In the genomic region with DNA sequence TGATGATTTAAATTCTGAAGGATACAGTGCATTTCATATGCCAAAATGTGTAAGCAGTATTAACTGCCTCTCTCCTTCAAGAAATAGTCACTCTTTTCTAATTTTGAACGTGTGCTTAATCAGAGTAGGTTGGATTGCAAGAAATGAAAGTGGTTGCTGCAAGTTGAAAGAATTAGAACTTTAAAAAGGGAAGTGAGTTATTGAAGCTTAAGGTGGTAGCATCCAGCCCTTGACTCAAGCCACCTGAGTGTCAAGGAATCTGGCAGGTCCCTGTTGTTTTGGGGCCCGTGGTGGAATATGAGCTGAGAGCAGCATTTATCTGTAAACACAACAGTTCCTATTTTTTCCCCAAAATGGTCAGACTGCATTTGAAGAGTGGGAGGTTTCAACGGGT, we compare ENCODE assay signal across 8 cellular contexts. TPM values are rescaled to one million over a fixed set of nuclear protein-coding genes. Genes with fewer than 3 reads are reported as not detected.
A peak's percentile ranks its signal among the peaks of the same experiment; 100 is the strongest.
DNase-seq lines count a peak whose midpoint lies in the region; ATAC-seq and TF ChIP-seq lines count a peak whose summit lies in the region.

No MANE protein-coding gene starts in this region.

- WGBS in suprapubic skin, result 39% methylated on average over 3 of the region's 3 CpGs

- H3K27me3 ChIP-seq in suprapubic skin, result no peaks in the 10 kb centered on the region

- peak overlapping the region; percentile 83 for H3K4me3 ChIP-seq in epithelial cell of proximal tubule (ENCODE audit: low read depth, low read length)
- H3K4me3 ChIP-seq in suprapubic skin, result peak overlapping the region; percentile 89

- no peak for DNase-seq in T-helper 2 cell treated with Interferon-gamma antibody and Interleukin-4, amounts not matched to agents 5 μg/mL and 100 μg/mL, for 36 hours (ENCODE audit: low spot score)
- DNase-seq in T-helper 2 cell, result no peak
- DNase-seq in Kasumi-1 (lab: John Stamatoyannopoulos, UW), result peak; percentile 37 to 61
- no peak for DNase-seq in epithelial cell of proximal tubule (ENCODE audit: low read depth)
- no peak for DNase-seq in suprapubic skin (ENCODE audit: low spot score in 2 of 2)
- no peak for DNase-seq in putamen (ENCODE audit: low spot score)
- no peak for DNase-seq in DMS 273 (lab: John Stamatoyannopoulos, UW; ENCODE audit: unreplicated experiment)

- no peak overlapping the region for H3K27ac ChIP-seq in suprapubic skin

- TF ChIP-seq CTCF in epithelial cell of proximal tubule (conservative IDR thresholded peaks at IDR 0.05; ENCODE audit: low read depth, low read length) (no peak), suprapubic skin (IDR thresholded peaks at IDR 0.05) (no peak)

- peaks cover 33% of the 10 kb centered on the region for H3K4me1 Mint-ChIP-seq in T-helper 2 cell treated with Interferon-gamma antibody and Interleukin-4, amounts not matched to agents 5 μg/mL and 100 μg/mL, for 36 hours (ENCODE audit: low read depth)

- H3K4me3 Mint-ChIP-seq in T-helper 2 cell treated with Interferon-gamma antibody and Interleukin-4, amounts not matched to agents 5 μg/mL and 100 μg/mL, for 36 hours, result peak overlapping the region; percentile 93

- no peaks in the 10 kb centered on the region for H3K36me3 ChIP-seq in suprapubic skin

- TF ChIP-seq POLR2A in suprapubic skin (IDR thresholded peaks at IDR 0.05), result no peak

- H3K27ac Mint-ChIP-seq in T-helper 2 cell treated with Interferon-gamma antibody and Interleukin-4, amounts not matched to agents 5 μg/mL and 100 μg/mL, for 36 hours, result peak overlapping the region; percentile 85

- H3K9me3 ChIP-seq in suprapubic skin, result no peaks in the 10 kb centered on the region

- ATAC-seq in HG03280 (IDR thresholded peaks at IDR 0.05; ENCODE audit: unreplicated experiment), result no peak

- peaks cover 22% of the 10 kb centered on the region for H3K4me1 ChIP-seq in suprapubic skin

- no peaks in the 10 kb centered on the region for H3K9me3 Mint-ChIP-seq in T-helper 2 cell treated with Interferon-gamma antibody and Interleukin-4, amounts not matched to agents 5 μg/mL and 100 μg/mL, for 36 hours

- no peak for TF ChIP-seq EP300 in suprapubic skin (IDR thresholded peaks at IDR 0.05)

- H3K36me3 Mint-ChIP-seq in T-helper 2 cell treated with Interferon-gamma antibody and Interleukin-4, amounts not matched to agents 5 μg/mL and 100 μg/mL, for 36 hours (ENCODE audit: low read depth), result peaks cover 16% of the 10 kb centered on the region

- peaks cover 20% of the 10 kb centered on the region for H3K27me3 Mint-ChIP-seq in T-helper 2 cell treated with Interferon-gamma antibody and Interleukin-4, amounts not matched to agents 5 μg/mL and 100 μg/mL, for 36 hours (ENCODE audit: low read depth)

RNA-seq across cellular contexts. Expression of gene ITPR1, which starts 1.7 kb away (rescaled TPM):
- 4.3 and 4.6 TPM in 2 replicates for total RNA-seq in epithelial cell of proximal tubule
- 10 to 100 TPM; 14.7 to 45.1 (median 21.0) TPM for total RNA-seq in suprapubic skin

RNA-seq across cellular contexts. Expression of gene SUMF1, which starts 27.7 kb away (rescaled TPM):
- 34.4 and 44.5 TPM in 2 replicates for total RNA-seq in epithelial cell of proximal tubule
- total RNA-seq in suprapubic skin, result 10 to 100 TPM; 38.9 to 47.3 (median 42.3) TPM

Comparison
In these comparisons a context has a peak if more than half of its experiments do, and no peak if none do; other contexts are left out.
1. DNase-seq: peak in Kasumi-1 (2 of 2); none in T-helper 2 cell treated with Interferon-gamma antibody and Interleukin-4, amounts not matched to agents 5 μg/mL and 100 μg/mL, for 36 hours (single experiment), T-helper 2 cell (0 of 5), epithelial cell of proximal tubule (single experiment), suprapubic skin (0 of 2), putamen (single experiment) and DMS 273 (single experiment).